ENCODE assay signal across 8 cellular contexts in the genomic region with DNA sequence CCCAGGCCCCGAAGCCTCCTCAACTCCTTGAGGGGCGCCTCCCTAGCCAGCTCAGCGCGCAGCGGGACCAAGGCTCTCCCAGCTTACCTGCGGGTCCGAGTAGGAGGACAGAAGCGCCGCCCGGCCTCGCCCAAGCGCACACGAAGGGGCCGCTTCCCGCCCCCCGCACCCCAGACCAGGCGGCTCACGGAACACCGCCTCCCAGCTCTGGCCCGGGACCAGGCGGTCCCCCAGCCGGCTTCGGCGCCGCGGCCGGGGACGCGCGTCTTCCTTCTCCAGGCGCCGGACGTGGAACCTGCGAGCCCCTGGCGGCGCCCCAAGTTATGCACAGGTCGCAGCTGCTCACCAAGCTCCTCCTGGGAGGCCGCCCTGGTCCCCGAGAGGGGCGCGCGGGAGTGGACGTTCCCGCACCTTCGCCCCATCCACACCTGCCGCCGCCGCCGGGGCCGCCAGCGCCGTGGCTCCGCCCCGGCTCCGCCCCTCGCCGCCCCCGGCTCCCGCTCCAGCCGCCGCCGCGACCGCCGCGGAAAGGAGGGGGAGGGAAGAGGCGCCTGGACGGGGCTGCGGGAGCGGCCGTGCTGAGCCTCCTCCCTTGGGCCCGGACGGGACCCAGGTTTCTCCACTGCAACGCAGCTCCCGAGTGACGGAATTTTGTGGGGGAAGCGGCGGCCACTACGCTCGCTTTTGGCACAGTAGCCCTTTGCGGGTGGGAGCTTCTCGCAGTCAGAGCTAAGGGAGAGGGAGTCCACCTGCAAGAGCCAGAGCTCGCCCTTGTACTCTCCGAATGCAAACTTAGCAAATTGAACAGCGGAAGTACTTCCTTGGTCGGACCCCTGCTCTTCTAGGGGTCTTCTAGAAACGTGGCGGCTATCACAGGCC.
DNase-seq lines count a peak whose midpoint lies in the region; ATAC-seq and TF ChIP-seq lines count a peak whose summit lies in the region.

No MANE protein-coding gene starts in this region.

- H3K9ac ChIP-seq in ES-I3 (ENCODE audit: low read depth, low read length), result peak overlapping the region; percentile 87

- WGBS in heart right ventricle, 2 donors, result 1% methylated on average over 78 to 88 of the region's 88 CpGs
- WGBS in prostate gland, result 1% methylated on average over 30 of the region's 88 CpGs

- ATAC-seq in Panc1 (peak; percentile 91), heart right ventricle (peak in 3 of 8 donors; percentile 23 to 59 (median 46)), HG03280 (IDR thresholded peaks at IDR 0.05; ENCODE audit: unreplicated experiment) (no peak)

- H3K27me3 Mint-ChIP-seq in HFFc6 (ENCODE audit: insufficient read depth), result peaks cover 4% of the 10 kb centered on the region; the same call in 1 of the 2 replicates
- H3K27me3 Mint-ChIP-seq in activated naive CD4-positive, alpha-beta T cell treated with anti-CD3 and anti-CD28 coated beads, Interleukin-2, amount 10 ng/mL, durations not matched to agents 7 days and 5 days, result peaks cover 35% of the 10 kb centered on the region

- no peaks in the 10 kb centered on the region for H3K27me3 ChIP-seq in Panc1 (ENCODE audit: control insufficient read depth, insufficient read depth, low read length)
- peaks cover 13 to 99% (median 86%) of the 10 kb centered on the region in 7 donors for H3K27me3 ChIP-seq in heart right ventricle
- H3K27me3 ChIP-seq in prostate gland (replicated peaks; ENCODE audit: insufficient read depth), result peaks cover 3% of the 10 kb centered on the region

- intact Hi-C loops in Panc1 (cut with micrococcal nuclease; ENCODE audit: unreplicated experiment) (loop anchor here (1.0 to 10.0 kb wide), 2 partner anchors 55 to 230 kb away; no protein-coding TSS in a partner anchor), heart right ventricle (cut with DNase I) (no loop called here), prostate gland (cut with DNase I) (no loop called here)

- H3K9me3 ChIP-seq in ES-I3 (ENCODE audit: control insufficient read depth, insufficient read depth, low read length) (no peaks in the 10 kb centered on the region), Panc1 (ENCODE audit: control insufficient read depth, insufficient read depth, low read depth, low read length) (no peaks in the 10 kb centered on the region), heart right ventricle (no peaks in the 10 kb centered on the region), prostate gland (no peaks in the 10 kb centered on the region)

- H3K27ac Mint-ChIP-seq in HFFc6, result peak overlapping the region; percentile 97
- H3K27ac Mint-ChIP-seq in activated naive CD4-positive, alpha-beta T cell treated with anti-CD3 and anti-CD28 coated beads, Interleukin-2, amount 10 ng/mL, durations not matched to agents 7 days and 5 days, result no peak overlapping the region

- H3K4me1 ChIP-seq in ES-I3 (ENCODE audit: insufficient read depth, low read length) (peaks cover 7% of the 10 kb centered on the region), Panc1 (ENCODE audit: control insufficient read depth, insufficient read depth, low read length) (peaks cover 43% of the 10 kb centered on the region), heart right ventricle (peaks cover 0 to 19% (median 11%) of the 10 kb centered on the region in 9 donors), prostate gland (replicated peaks) (no peaks in the 10 kb centered on the region)

- CTCF ChIA-PET in Panc1 (lab: Charles Lee), result interaction anchor here (0.7 kb wide), 1 partner anchor 18 kb away, joined by 3 read pairs; no protein-coding TSS in a partner anchor
- CTCF ChIA-PET in activated naive CD4-positive, alpha-beta T cell treated with anti-CD3 and anti-CD28 coated beads, Interleukin-2, amount 10 ng/mL, durations not matched to agents 7 days and 5 days (lab: Charles Lee), result interaction anchor here (1.0 to 1.9 kb wide), 5 partner anchors 9 to 231 kb away, joined by 3 to 7 read pairs (median 3); no protein-coding TSS in a partner anchor

- no TSS peak for BruUV-seq in Panc1 (replicated peaks; lab: Mats Ljungman, UMichigan)

- H3K36me3 ChIP-seq in ES-I3 (ENCODE audit: insufficient read depth, low read length) (no peaks in the 10 kb centered on the region), Panc1 (ENCODE audit: control insufficient read depth, insufficient read depth, low read length) (peaks cover 9% of the 10 kb centered on the region), heart right ventricle (no peaks in the 10 kb centered on the region), prostate gland (no peaks in the 10 kb centered on the region)

- peak overlapping the region; percentile 99 for H3K27ac ChIP-seq in Panc1 (ENCODE audit: low read length)
- H3K27ac ChIP-seq in heart right ventricle, result peak overlapping the region in 1 of 10 donors; percentile 31
- H3K27ac ChIP-seq in prostate gland, result peak overlapping the region; percentile 40 to 59

- in situ Hi-C loops in Panc1 (cut with HindIII; ENCODE audit: low pct_unique_long_range_greater_than_20kb, low sequenced_read_pairs), result loop anchor here (10.0 kb wide), 1 partner anchor 115 kb away; no protein-coding TSS in a partner anchor

- peak overlapping the region; percentile 74 to 76 for H3K4me3 ChIP-seq in Panc1 (ENCODE audit: low read depth in 2 of 2, low read length in 2 of 2)
- H3K4me3 ChIP-seq in heart right ventricle, result peak overlapping the region; percentile 33 to 61 (median 44)
- peak overlapping the region; percentile 48 to 49 for H3K4me3 ChIP-seq in prostate gland

- POLR2A ChIA-PET in Panc1 (lab: Charles Lee), result interaction anchor here (0.6 to 1.1 kb wide), 5 partner anchors 20 to 143 kb away, joined by 3 to 5 read pairs (median 4); no protein-coding TSS in a partner anchor

- TF ChIP-seq CTCF in HFFc6 (IDR thresholded peaks at IDR 0.05), result peak; percentile 25; the same call in 1 of the 2 replicates
- peak; percentile 23; the same call in 1 of the 2 replicates for TF ChIP-seq CTCF in Panc1 (IDR thresholded peaks at IDR 0.05)
- no peak for TF ChIP-seq CTCF in heart right ventricle (IDR thresholded peaks at IDR 0.05)
- TF ChIP-seq CTCF in prostate gland (IDR thresholded peaks at IDR 0.05), result peak in 1 of 4 experiments; percentile 29

- TF ChIP-seq POLR2A in prostate gland (IDR thresholded peaks at IDR 0.05), result peak; percentile 80

- peaks cover 45% of the 10 kb centered on the region for H3K4me1 Mint-ChIP-seq in HFFc6 (ENCODE audit: low read depth)
- H3K4me1 Mint-ChIP-seq in activated naive CD4-positive, alpha-beta T cell treated with anti-CD3 and anti-CD28 coated beads, Interleukin-2, amount 10 ng/mL, durations not matched to agents 7 days and 5 days, result peaks cover 27% of the 10 kb centered on the region

- no peaks in the 10 kb centered on the region for H3K9me3 Mint-ChIP-seq in HFFc6
- no peaks in the 10 kb centered on the region for H3K9me3 Mint-ChIP-seq in activated naive CD4-positive, alpha-beta T cell treated with anti-CD3 and anti-CD28 coated beads, Interleukin-2, amount 10 ng/mL, durations not matched to agents 7 days and 5 days

- peak overlapping the region; percentile 98 for H3K4me3 Mint-ChIP-seq in HFFc6
- H3K4me3 Mint-ChIP-seq in activated naive CD4-positive, alpha-beta T cell treated with anti-CD3 and anti-CD28 coated beads, Interleukin-2, amount 10 ng/mL, durations not matched to agents 7 days and 5 days, result peak overlapping the region; percentile 94

- DNase-seq in HFFc6 (peak; percentile 48), Panc1 (ENCODE audit: low read depth, low spot score) (no peak), heart right ventricle (peak in 1 of 2 donors; percentile 9), prostate gland (ENCODE audit: low spot score) (peak; percentile 20), NOMO-1 treated with dmso at 0.1 percent for 144 hours (lab: John Stamatoyannopoulos, UW; ENCODE audit: unreplicated experiment) (no peak)
- DNase-seq in activated naive CD4-positive, alpha-beta T cell treated with anti-CD3 and anti-CD28 coated beads, Interleukin-2, amount 10 ng/mL, durations not matched to agents 7 days and 5 days, result peak; percentile 71

- peaks cover 44% of the 10 kb centered on the region for H3K36me3 Mint-ChIP-seq in HFFc6 (ENCODE audit: low read depth)
- H3K36me3 Mint-ChIP-seq in activated naive CD4-positive, alpha-beta T cell treated with anti-CD3 and anti-CD28 coated beads, Interleukin-2, amount 10 ng/mL, durations not matched to agents 7 days and 5 days, result peaks cover 1% of the 10 kb centered on the region

Comparison
In these comparisons a context has a peak if more than half of its experiments do, and no peak if none do; other contexts are left out.
1. DNase-seq: peak in HFFc6 (single experiment), activated naive CD4-positive, alpha-beta T cell treated with anti-CD3 and anti-CD28 coated beads, Interleukin-2, amount 10 ng/mL, durations not matched to agents 7 days and 5 days (single experiment) and prostate gland (single experiment); none in Panc1 (single experiment) and NOMO-1 treated with dmso at 0.1 percent for 144 hours (single experiment).
2. CTCF ChIP-seq: peak in HFFc6 (single experiment) and Panc1 (single experiment); none in heart right ventricle (0 of 9).
3. Peak in every context shown above with its lines, with median percentiles within 50 percentile points of each other: H3K4me3 ChIP-seq.